In genomic region chr19:30073152-30074000, GRCh38 we compare ENCODE assay signal across 24 cellular contexts.
DNase-seq lines count a peak whose midpoint lies in the region; ATAC-seq, FAIRE-seq and TF ChIP-seq lines count a peak whose summit lies in the region.
"Had no signal": no experiment of that assay in that cellular context is flagged by ENCODE, and none has a peak within 500 bp of the region (broad histone marks: within the 10 kb centered on the region; RNA-seq: fewer than 3 reads in every experiment).

No MANE protein-coding gene starts in this region.

- peaks cover 5% of the 10 kb centered on the region; the same call in 1 of the 2 replicates for H3K23me2 ChIP-seq in H1 (ENCODE audit: low read depth, low read length)

- no peak overlapping the region for H4K8ac ChIP-seq in H1 (ENCODE audit: extremely low read depth, insufficient read depth, low read length)

- CTCF ChIA-PET in H1 (lab: Charles Lee; ENCODE audit: partially characterized antibody): interaction anchor here (0.8 to 1.6 kb wide), 5 partner anchors 11 to 38 kb away, joined by 3 to 4 read pairs (median 3); no protein-coding TSS in a partner anchor

- FAIRE-seq in H1 (lab: Jason Lieb, UNC): no peak
- FAIRE-seq: GM18507 had no signal

- 83% methylated on average over 16 of the region's 16 CpGs for WGBS in right cardiac atrium
- 89% methylated on average over 16 of the region's 16 CpGs; no CpG with 5 or more reads in 1 of the 2 experiments for WGBS in H1 (ENCODE audit: extremely low coverage in 1 of 2, insufficient coverage in 1 of 2, insufficient read length in 1 of 2, insufficient replicate concordance in 2 of 2, low coverage in 1 of 2, low lambda C conversion rate in 2 of 2, missing lambda C conversion rate in 1 of 2), 2 experiments
- 89 to 90% methylated on average over 16 of the region's 16 CpGs for WGBS in aorta, 2 donors

- H3K4ac ChIP-seq in H1 (replicated peaks; ENCODE audit: insufficient read length, low read depth, low read length): no peak overlapping the region

- H3K36me3 ChIP-seq in H1 (ENCODE audit: control insufficient read depth in 2 of 4, insufficient read depth in 4 of 4, low read length in 3 of 4): no peaks in the 10 kb centered on the region
- no peaks in the 10 kb centered on the region for H3K36me3 ChIP-seq in aorta (ENCODE audit: control insufficient read depth in 1 of 2, insufficient read depth in 2 of 2, low read length in 1 of 2)
- H3K36me3 ChIP-seq: HAP-1, left lung, stomach, upper lobe of left lung had no signal

- intact Hi-C loops in Right ventricle myocardium superior (cut with DNase I): no loop called here
- intact Hi-C loops in right cardiac atrium (cut with DNase I): no loop called here
- intact Hi-C loops in aorta (cut with DNase I): no loop called here

- H2BK5ac ChIP-seq in H1 (ENCODE audit: low read depth, low read length): no peak overlapping the region

- H3K9ac ChIP-seq in H1 (replicated peaks in 1 of 4; ENCODE audit: extremely low read depth in 1 of 4, low read depth in 3 of 4, low read length in 3 of 4): no peak overlapping the region
- H3K9ac ChIP-seq: parathyroid adenoma had no signal

- H2BK12ac ChIP-seq in H1 (ENCODE audit: low read depth, low read length): no peak overlapping the region

- no peak overlapping the region for H3K4me2 ChIP-seq in H1 (ENCODE audit: insufficient read depth in 1 of 2, low read depth in 2 of 2, low read length in 2 of 2)
- H3K4me2 ChIP-seq: A549 had no signal

- no peak overlapping the region for H4K5ac ChIP-seq in H1 (ENCODE audit: insufficient read length, low read depth, low read length)

- no peak for TF ChIP-seq EP300 in H1 (IDR thresholded peaks at IDR 0.05; ENCODE audit: borderline replicate concordance in 1 of 2, low read depth in 2 of 2, low read length in 2 of 2)

- no peaks in the 10 kb centered on the region for H3K79me1 ChIP-seq in H1 (ENCODE audit: low read depth, low read length)

- peak; percentile 31 to 46; a peak in 3 of 4 replicates for TF ChIP-seq RAD21 in H1 (IDR thresholded peaks at IDR 0.05 in 1 of 2, conservative IDR thresholded peaks at IDR 0.05 in 1 of 2; ENCODE audit: low read depth in 2 of 2, low read length in 2 of 2)

- no peak overlapping the region for H2BK20ac ChIP-seq in H1 (ENCODE audit: low read length)

- H3K79me2 ChIP-seq in H1 (ENCODE audit: control insufficient read depth in 1 of 2, insufficient read depth in 2 of 2, low read length in 2 of 2): no peaks in the 10 kb centered on the region
- H3K79me2 ChIP-seq: parathyroid adenoma had no signal

- DNase-seq in Right ventricle myocardium superior (no peak), right cardiac atrium (no peak), H1 (ENCODE audit: low read depth in 1 of 2, low spot score in 2 of 2) (no peak), mesenteric fat pad (ENCODE audit: low spot score) (peak; percentile 72), aorta (peak; percentile 10 to 48), DMS53 (lab: John Stamatoyannopoulos, UW) (no peak), islet precursor cell (no peak)
- DNase-seq: activated CD4-positive, alpha-beta memory T cell treated with anti-CD3 and anti-CD28 coated beads, Interleukin-2, amount 10 ng/mL, durations not matched to agents 7 days and 5 days; activated naive CD8-positive, alpha-beta T cell treated with anti-CD3 and anti-CD28 coated beads, Interleukin-2, amount 10 ng/mL, durations not matched to agents 7 days and 5 days; cerebellar nuclear complex; GF-D8; NCI-H1694 treated with DMSO at 0.1 percent for 48 hours; SHP77; stomach; SW 1271; T1000 had no signal

- ATAC-seq in Right ventricle myocardium superior (ENCODE audit: poor library complexity): peak; percentile 63
- no peak for ATAC-seq in right cardiac atrium
- no peak for ATAC-seq in aorta (ENCODE audit: low FRiP score)
- no peak for ATAC-seq in HG03108 (IDR thresholded peaks at IDR 0.05; ENCODE audit: unreplicated experiment)
- ATAC-seq: left lung, mucosa of descending colon had no signal

- POLR2A ChIA-PET in H1 (lab: Charles Lee; ENCODE audit: partially characterized antibody): no interaction called here

- H3K4me1 ChIP-seq in right cardiac atrium (ENCODE audit: control insufficient read depth, insufficient read depth, low read length) (no peaks in the 10 kb centered on the region), H1 (replicated peaks in 1 of 4; ENCODE audit: control insufficient read depth in 3 of 4, insufficient read depth in 4 of 4, low read length in 3 of 4) (peaks cover 0 to 2% (median 0%) of the 10 kb centered on the region in 4 experiments; a peak in 1 of 7 replicates), aorta (ENCODE audit: control insufficient read depth in 1 of 2, insufficient read depth in 2 of 2, low read length in 2 of 2) (no peaks in the 10 kb centered on the region)
- H3K4me1 ChIP-seq: A549, HAP-1, left lung, parathyroid adenoma, stomach, upper lobe of left lung had no signal

- no peak for TF ChIP-seq POLR2A in H1 (IDR thresholded peaks at IDR 0.05; ENCODE audit: control extremely low read depth in 1 of 2, low read depth in 2 of 2, low read length in 2 of 2)

- H3K23ac ChIP-seq in H1 (ENCODE audit: insufficient read length): no peak overlapping the region

- H3K9me3 ChIP-seq in right cardiac atrium (ENCODE audit: control insufficient read depth, low read length) (no peaks in the 10 kb centered on the region), H1 (ENCODE audit: insufficient read depth in 2 of 2, low read depth in 1 of 2, low read length in 1 of 2) (no peaks in the 10 kb centered on the region), aorta (ENCODE audit: control insufficient read depth, low read length) (no peaks in the 10 kb centered on the region)
- H3K9me3 ChIP-seq: A549, HAP-1, left lung, mucosa of descending colon, upper lobe of left lung had no signal

- H3K27me3 ChIP-seq in right cardiac atrium (ENCODE audit: control insufficient read depth, insufficient read depth) (no peaks in the 10 kb centered on the region), H1 (replicated peaks in 1 of 4; ENCODE audit: control insufficient read depth in 3 of 4, extremely low read depth in 1 of 4, insufficient read depth in 3 of 4, low read length in 3 of 4) (no peaks in the 10 kb centered on the region; a peak in 1 of 7 replicates), aorta (ENCODE audit: control insufficient read depth in 1 of 2, insufficient read depth in 2 of 2, low read length in 1 of 2) (no peaks in the 10 kb centered on the region)
- H3K27me3 ChIP-seq: upper lobe of left lung had no signal

- no peak overlapping the region for H3K14ac ChIP-seq in H1 (ENCODE audit: insufficient read length)

- H2AFZ ChIP-seq in H1 (ENCODE audit: low read length): no peak overlapping the region
- H2AFZ ChIP-seq: parathyroid adenoma had no signal

- H4K20me1 ChIP-seq in H1 (replicated peaks in 1 of 2; ENCODE audit: control insufficient read depth in 1 of 2, insufficient read depth in 2 of 2, low read length in 2 of 2): peaks cover 0 to 2% of the 10 kb centered on the region in 2 experiments

- H3K56ac ChIP-seq in H1 (replicated peaks; ENCODE audit: insufficient read length, low read depth, low read length): no peak overlapping the region

- no peak overlapping the region for H2BK120ac ChIP-seq in H1 (replicated peaks; ENCODE audit: low read depth, low read length)

- TF ChIP-seq CTCF in H1 (IDR thresholded peaks at IDR 0.05; ENCODE audit: control extremely low read depth in 1 of 3, insufficient read depth in 1 of 3, low read depth in 1 of 3, low read length in 3 of 3): peak; percentile 12 to 41 (median 14); a peak in 3 of 4 replicates

- no peak overlapping the region for H3K4me3 ChIP-seq in right cardiac atrium (ENCODE audit: low read length)
- no peak overlapping the region for H3K4me3 ChIP-seq in H1 (ENCODE audit: extremely low read depth in 1 of 4, insufficient read depth in 2 of 4, low read depth in 3 of 4, low read length in 4 of 4)
- no peak overlapping the region for H3K4me3 ChIP-seq in aorta (ENCODE audit: low read length in 2 of 2)
- H3K4me3 ChIP-seq: A549, HAP-1, left lung, mucosa of descending colon, stomach, upper lobe of left lung had no signal

- no peak overlapping the region for H2AK5ac ChIP-seq in H1 (ENCODE audit: low read depth, low read length)

- no peak overlapping the region for H2BK15ac ChIP-seq in H1 (ENCODE audit: low read length)

- H3K18ac ChIP-seq in H1 (ENCODE audit: extremely low read depth, low read length): no peak overlapping the region

- H3K27ac ChIP-seq in right cardiac atrium (ENCODE audit: low read length): no peak overlapping the region
- no peak overlapping the region for H3K27ac ChIP-seq in H1 (ENCODE audit: low read depth, low read length)
- H3K27ac ChIP-seq in aorta (ENCODE audit: low read depth in 1 of 2, low read length in 2 of 2): no peak overlapping the region
- H3K27ac ChIP-seq: A549, left lung, parathyroid adenoma, stomach, upper lobe of left lung had no signal

- no peak overlapping the region for H4K91ac ChIP-seq in H1 (replicated peaks; ENCODE audit: insufficient read length, low read length)

TF ChIP-seq in H1, 55 proteins besides CTCF, POLR2A, EP300 and RAD21 (continues in another document):
- TF ChIP-seq MAFK (IDR thresholded peaks at IDR 0.05; ENCODE audit: low read depth, low read length) (no peak), CEBPB (IDR thresholded peaks at IDR 0.05; ENCODE audit: low read depth, low read length) (no peak), CBX8 (IDR thresholded peaks at IDR 0.05; ENCODE audit: borderline replicate concordance, low read depth, low read length) (no peak), TAF7 (optimal IDR thresholded peaks at IDR 0.05; ENCODE audit: borderline replicate concordance, low read depth, low read length) (no peak), SIN3A (conservative IDR thresholded peaks at IDR 0.05 in 1 of 2, IDR thresholded peaks at IDR 0.05 in 1 of 2; ENCODE audit: low read depth in 1 of 2, low read length in 2 of 2) (no peak), USF2 (IDR thresholded peaks at IDR 0.05; ENCODE audit: low read length) (no peak), EZH2 (IDR thresholded peaks at IDR 0.05; ENCODE audit: low read depth, low read length, severe bottlenecking) (no peak), ATF3 (IDR thresholded peaks at IDR 0.05; ENCODE audit: insufficient read depth, low read depth, low read length) (no peak), TAF1 (IDR thresholded peaks at IDR 0.05; ENCODE audit: low read depth, low read length) (no peak), SUZ12 (IDR thresholded peaks at IDR 0.05; ENCODE audit: low read length) (no peak), GTF2F1 (IDR thresholded peaks at IDR 0.05; ENCODE audit: borderline replicate concordance, low read depth, low read length) (no peak)

Comparison
In these comparisons a context has a peak if more than half of its experiments do, and no peak if none do; other contexts are left out.
1. DNase-seq: peak in mesenteric fat pad (single experiment) and aorta (2 of 2); none in Right ventricle myocardium superior (single experiment), right cardiac atrium (0 of 3), H1 (0 of 2), DMS53 (single experiment) and islet precursor cell (single experiment).